In the genomic region with DNA sequence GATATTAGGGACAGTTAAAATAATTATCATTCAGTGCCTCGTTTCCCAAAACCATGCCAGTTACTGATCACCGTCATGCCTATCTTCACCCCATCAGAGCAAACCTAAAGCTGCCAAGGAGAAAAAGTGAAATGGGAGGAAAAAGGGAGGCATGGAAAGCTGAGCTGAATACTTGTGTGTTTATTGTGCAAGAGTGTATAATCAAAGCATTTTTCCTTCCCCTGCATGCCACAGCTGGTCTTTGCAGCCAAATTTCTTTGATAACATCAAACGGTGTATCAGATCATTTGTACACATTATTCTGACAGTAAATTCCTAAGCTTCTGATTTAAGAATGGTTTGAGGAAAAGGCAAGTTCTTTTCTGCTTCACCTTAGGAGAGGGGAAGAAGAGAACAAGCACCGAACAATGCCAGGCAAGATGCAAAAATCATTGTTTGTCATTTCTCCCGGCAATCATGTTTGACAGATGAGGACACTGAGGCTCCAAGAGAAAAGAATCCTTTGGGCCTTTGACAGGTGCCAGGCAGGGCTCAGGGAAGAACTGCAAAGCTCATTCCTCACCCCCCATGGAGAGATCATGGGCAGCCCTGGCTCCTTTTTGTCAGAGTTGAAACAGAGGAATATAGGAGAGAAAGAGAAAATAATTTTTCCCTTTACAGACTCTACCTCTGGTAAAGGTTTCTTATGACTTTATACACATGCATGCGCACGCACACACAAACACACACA, we compare ENCODE assay signal across 19 cellular contexts. TPM values are rescaled to one million over a fixed set of nuclear protein-coding genes. Genes with fewer than 3 reads are reported as not detected.
DNase-seq lines count a peak whose midpoint lies in the region; TF ChIP-seq lines count a peak whose summit lies in the region.
"Had no signal": no experiment of that assay in that cellular context is flagged by ENCODE, and none has a peak within 500 bp of the region (broad histone marks: within the 10 kb centered on the region; RNA-seq: fewer than 3 reads in every experiment).

No MANE protein-coding gene starts in this region.

- no peaks in the 10 kb centered on the region for H3K9me3 ChIP-seq in left ventricle myocardium inferior (replicated peaks)
- H3K9me3 ChIP-seq in right atrium auricular region = no peaks in the 10 kb centered on the region

- H3K4me3 ChIP-seq in left ventricle myocardium inferior (no peak overlapping the region), right atrium auricular region (no peak overlapping the region), fibroblast of the aortic adventitia (ENCODE audit: low read depth, low read length) (no peak overlapping the region)
- H3K4me3 ChIP-seq: GM12878 had no signal

- no peaks in the 10 kb centered on the region for H3K36me3 Mint-ChIP-seq in type B pancreatic cell
- no peaks in the 10 kb centered on the region for H3K36me3 Mint-ChIP-seq in activated CD4-positive, alpha-beta memory T cell treated with anti-CD3 and anti-CD28 coated beads for 36 hours
- H3K36me3 Mint-ChIP-seq: CD8-positive, alpha-beta T cell; IgD-negative memory B cell had no signal

- H3K4me1 ChIP-seq in left ventricle myocardium inferior (peaks cover 47% of the 10 kb centered on the region), right atrium auricular region (peaks cover 0 to 31% of the 10 kb centered on the region in 2 donors)

- peaks cover 9% of the 10 kb centered on the region for H3K27me3 Mint-ChIP-seq in type B pancreatic cell
- no peaks in the 10 kb centered on the region for H3K27me3 Mint-ChIP-seq in activated CD4-positive, alpha-beta memory T cell treated with anti-CD3 and anti-CD28 coated beads for 36 hours
- H3K27me3 Mint-ChIP-seq: IgD-negative memory B cell had no signal

- H3K27ac Mint-ChIP-seq in type B pancreatic cell = no peak overlapping the region
- H3K27ac Mint-ChIP-seq in activated CD4-positive, alpha-beta memory T cell treated with anti-CD3 and anti-CD28 coated beads for 36 hours = no peak overlapping the region
- H3K27ac Mint-ChIP-seq: CD8-positive, alpha-beta T cell; IgD-negative memory B cell had no signal

- H3K9me3 Mint-ChIP-seq in type B pancreatic cell = no peaks in the 10 kb centered on the region
- no peaks in the 10 kb centered on the region for H3K9me3 Mint-ChIP-seq in activated CD4-positive, alpha-beta memory T cell treated with anti-CD3 and anti-CD28 coated beads for 36 hours
- H3K9me3 Mint-ChIP-seq: CD8-positive, alpha-beta T cell had no signal

- no peak for DNase-seq in left ventricle myocardium inferior
- no peak for DNase-seq in right atrium auricular region (ENCODE audit: low spot score)
- peak; percentile 44 for DNase-seq in amniotic epithelial cell (ENCODE audit: low read depth)
- DNase-seq in fibroblast of the aortic adventitia (ENCODE audit: low read depth) = peak; percentile 7
- DNase-seq in type B pancreatic cell (ENCODE audit: extremely low spot score, unreplicated experiment) = no peak
- DNase-seq in activated naive CD4-positive, alpha-beta T cell treated with Interleukin-2 at 50 U/mL for 16 hours = no peak
- DNase-seq in NCI-H1417 (lab: John Stamatoyannopoulos, UW) = no peak
- no peak for DNase-seq in activated CD4-positive, alpha-beta memory T cell treated with anti-CD3 and anti-CD28 coated beads for 36 hours
- DNase-seq: 8988T; CD8-positive, alpha-beta T cell; DMS79 treated with DMSO at 0.1 percent for 48 hours; NCI-H187 treated with DMSO at 0.1 percent for 48 hours; NCI-H2171; NCI-H446 treated with DMSO at 0.1 percent for 48 hours; NK-92 treated with Interleukin-12 subunit alpha and Interleukin-12 subunit beta, amount 100 ng/mL, for 24 hours had no signal

- peak overlapping the region; percentile 90 for H3K27ac ChIP-seq in left ventricle myocardium inferior (replicated peaks)
- peak overlapping the region in 1 of 2 donors; percentile 93 for H3K27ac ChIP-seq in right atrium auricular region
- H3K27ac ChIP-seq: RWPE1 had no signal

- intact Hi-C loops in left ventricle myocardium inferior (cut with micrococcal nuclease) = no loop called here
- intact Hi-C loops in activated CD4-positive, alpha-beta memory T cell treated with anti-CD3 and anti-CD28 coated beads for 36 hours (cut with micrococcal nuclease) = no loop called here

- TF ChIP-seq CTCF in left ventricle myocardium inferior (IDR thresholded peaks at IDR 0.05; ENCODE audit: borderline replicate concordance) (no peak), right atrium auricular region (IDR thresholded peaks at IDR 0.05) (no peak), fibroblast of the aortic adventitia (IDR thresholded peaks at IDR 0.05; ENCODE audit: insufficient read depth, low read length) (no peak), type B pancreatic cell (conservative IDR thresholded peaks at IDR 0.05) (no peak)

- peaks cover 20% of the 10 kb centered on the region for H3K36me3 ChIP-seq in left ventricle myocardium inferior
- peaks cover 40% of the 10 kb centered on the region for H3K36me3 ChIP-seq in right atrium auricular region

- POLR2A ChIA-PET in activated CD4-positive, alpha-beta memory T cell treated with anti-CD3 and anti-CD28 coated beads for 36 hours (lab: Charles Lee) = no interaction called here

- peaks cover 12% of the 10 kb centered on the region for H3K4me1 Mint-ChIP-seq in type B pancreatic cell (ENCODE audit: unreplicated experiment)
- no peaks in the 10 kb centered on the region for H3K4me1 Mint-ChIP-seq in activated CD4-positive, alpha-beta memory T cell treated with anti-CD3 and anti-CD28 coated beads for 36 hours (ENCODE audit: low read depth)
- H3K4me1 Mint-ChIP-seq: IgD-negative memory B cell had no signal

- CTCF ChIA-PET in activated CD4-positive, alpha-beta memory T cell treated with anti-CD3 and anti-CD28 coated beads for 36 hours (lab: Charles Lee) = interaction anchor here (1.0 kb wide), 1 partner anchor 192 kb away, joined by 3 read pairs; no protein-coding TSS in a partner anchor

- H3K4me3 Mint-ChIP-seq in type B pancreatic cell = peak overlapping the region; percentile 27
- no peak overlapping the region for H3K4me3 Mint-ChIP-seq in activated CD4-positive, alpha-beta memory T cell treated with anti-CD3 and anti-CD28 coated beads for 36 hours
- H3K4me3 Mint-ChIP-seq: CD8-positive, alpha-beta T cell; IgD-negative memory B cell had no signal

- H3K27me3 ChIP-seq in left ventricle myocardium inferior (ENCODE audit: low read depth) = no peaks in the 10 kb centered on the region
- no peaks in the 10 kb centered on the region for H3K27me3 ChIP-seq in right atrium auricular region

RNA-seq across cellular contexts. Expression of a gene that starts 51.4 kb away (rescaled TPM):
- 7.2 TPM for total RNA-seq in left ventricle myocardium inferior
- total RNA-seq in right atrium auricular region = 10 to 100 TPM in 1 of 2 donors, 1 to 10 TPM in 1; 7.8 to 12.2 TPM
- total RNA-seq in fibroblast of the aortic adventitia (ENCODE audit: low replicate concordance) = 2.3 and 7.0 TPM in 2 replicates
- total RNA-seq in type B pancreatic cell (ENCODE audit: low replicate concordance) = 10.9 and 17.5 TPM in 2 replicates
- not detected for total RNA-seq in activated CD4-positive, alpha-beta memory T cell treated with anti-CD3 and anti-CD28 coated beads for 36 hours
- total RNA-seq: CD8-positive, alpha-beta T cell; HT-29 had no signal

Comparison
In these comparisons a context has a peak if more than half of its experiments do, and no peak if none do; other contexts are left out.
1. DNase-seq: peak in amniotic epithelial cell (single experiment) and fibroblast of the aortic adventitia (single experiment); none in left ventricle myocardium inferior (single experiment), right atrium auricular region (single experiment), type B pancreatic cell (single experiment), activated naive CD4-positive, alpha-beta T cell treated with Interleukin-2 at 50 U/mL for 16 hours (single experiment), NCI-H1417 (0 of 3) and activated CD4-positive, alpha-beta memory T cell treated with anti-CD3 and anti-CD28 coated beads for 36 hours (single experiment).